ENCODE assay signal across 19 cellular contexts in the genomic region with DNA sequence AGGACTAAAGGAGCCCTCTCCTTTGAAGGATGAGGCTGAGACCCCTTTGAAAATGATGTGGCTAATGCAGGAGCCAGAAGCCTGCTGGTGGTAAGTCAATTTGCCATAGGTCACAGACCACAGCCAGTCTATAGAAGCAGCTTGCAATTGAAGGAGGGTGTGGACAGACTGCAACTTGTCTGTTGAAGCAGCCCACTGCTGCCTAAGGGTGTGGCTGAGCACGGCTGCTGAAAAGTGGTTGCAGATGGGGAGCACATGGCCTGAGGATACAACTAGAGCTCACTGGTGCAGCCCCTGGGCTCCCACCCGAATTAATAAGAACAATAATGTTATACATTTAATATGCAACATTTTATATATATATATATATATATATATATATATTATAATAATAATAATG. TPM values are rescaled to one million over a fixed set of nuclear protein-coding genes. Genes with fewer than 3 reads are reported as not detected.
"Had no signal": no experiment of that assay in that cellular context is flagged by ENCODE, and none has a peak within 500 bp of the region (broad histone marks: within the 10 kb centered on the region; RNA-seq: fewer than 3 reads in every experiment).

No MANE protein-coding gene starts in this region.

- H3K4me1 ChIP-seq: prostate gland, transverse colon had no signal

- H3K4me3 ChIP-seq: prostate gland, skin epidermis, transverse colon had no signal

- ATAC-seq: activated T-helper 17 cell treated with anti-CD3 and anti-CD28 coated beads, Interleukin-2, amount 50 U/mL, for 72 hours; right cardiac atrium had no signal

- H3K36me3 ChIP-seq: prostate gland, transverse colon, WERI-Rb-1 had no signal

- H3K27ac ChIP-seq: prostate gland, skin epidermis, transverse colon, WERI-Rb-1 had no signal

- H3K9me3 ChIP-seq: prostate gland, transverse colon had no signal

- H3K27me3 ChIP-seq: transverse colon had no signal

- DNase-seq: activated CD4-positive, alpha-beta T cell treated with anti-CD3 and anti-CD28 coated beads, Interleukin-2, amount 50 U/mL, for 48 hours; activated naive CD4-positive, alpha-beta T cell treated with Interleukin-2 at 50 U/mL for 16 hours; anterior cingulate cortex; cortex of kidney; effector CD8-positive, alpha-beta T cell; foreskin melanocyte; head of caudate nucleus; right cardiac atrium; stimulated activated CD4-positive, alpha-beta T cell treated with anti-CD3 and anti-CD28 coated beads, Interleukin-4, amount 100 ng/mL, for 24 hours; stimulated activated naive CD4-positive, alpha-beta T cell; substantia nigra; transverse colon; WERI-Rb-1 had no signal

RNA-seq across cellular contexts. Expression of gene EXOC1L, which starts 11.4 kb away (rescaled TPM):
- total RNA-seq: activated T-helper 17 cell treated with anti-CD3 and anti-CD28 coated beads, Interleukin-2, amount 50 U/mL, for 72 hours; fibroblast of lung; lower leg skin; omental fat pad; prostate gland; right cardiac atrium; transverse colon had no signal
- polyA plus RNA-seq: fibroblast of lung had no signal
